In the genomic region with DNA sequence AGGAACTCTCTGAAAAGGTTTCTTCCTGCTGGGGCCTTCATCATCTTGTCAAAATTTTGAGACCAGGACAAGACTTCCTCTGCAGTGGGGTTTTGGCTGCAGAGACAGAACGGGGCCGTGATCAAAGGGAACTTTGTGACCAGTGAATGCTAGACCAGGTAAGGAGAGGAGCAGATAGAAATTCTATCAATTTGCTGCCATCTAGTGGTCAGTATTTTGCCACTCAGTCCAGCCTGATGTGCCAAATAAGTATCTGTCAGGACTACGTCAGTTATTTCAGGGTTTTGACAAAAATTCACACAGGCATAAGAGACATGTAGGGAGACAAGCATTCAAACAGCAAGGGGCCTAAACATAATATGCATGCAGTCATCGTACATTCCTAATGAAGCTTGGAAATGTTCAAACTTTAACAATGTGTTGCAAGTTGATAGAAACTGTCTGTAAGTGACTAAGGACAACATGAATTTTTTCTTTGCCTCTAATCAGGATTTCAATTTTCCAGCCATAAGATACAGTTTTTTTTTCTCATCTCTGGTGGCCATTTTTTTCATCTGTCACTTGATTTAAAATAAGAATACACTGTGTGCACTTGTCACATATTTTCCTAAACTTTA, we compare ENCODE assay signal across 8 cellular contexts. TPM values are rescaled to one million over a fixed set of nuclear protein-coding genes. Genes with fewer than 3 reads are reported as not detected.
A peak's percentile ranks its signal among the peaks of the same experiment; 100 is the strongest.
DNase-seq lines count a peak whose midpoint lies in the region; ATAC-seq, FAIRE-seq and TF ChIP-seq lines count a peak whose summit lies in the region.

No MANE protein-coding gene starts in this region.

- H3K4me3 Mint-ChIP-seq in activated B cell treated with CpG ODN at 0.5 μM for 24 hours = no peak overlapping the region

- no peaks in the 10 kb centered on the region for H3K27me3 ChIP-seq in lung (ENCODE audit: control insufficient read depth, insufficient read depth)
- no peaks in the 10 kb centered on the region for H3K27me3 ChIP-seq in testis

- peak; percentile 84 for FAIRE-seq in GM19239 (lab: Jason Lieb, UNC)

- H3K4me3 ChIP-seq in lung = no peak overlapping the region
- no peak overlapping the region for H3K4me3 ChIP-seq in testis

- no peaks in the 10 kb centered on the region for H3K9me3 Mint-ChIP-seq in activated B cell treated with CpG ODN at 0.5 μM for 24 hours

- H3K27ac ChIP-seq in lung (ENCODE audit: low read depth in 1 of 2, low read length in 1 of 2) (no peak overlapping the region), testis (no peak overlapping the region)

- POLR2A ChIA-PET in activated B cell treated with CpG ODN at 0.5 μM for 24 hours (lab: Charles Lee) = no interaction called here

- whole genome bisulfite sequencing in lung, 2 donors = 4 to 5% methylated on average over 4 of the region's 4 CpGs
- 22 to 33% methylated on average over 4 of the region's 4 CpGs for WGBS in testis, 2 donors

- no peak for TF ChIP-seq POLR2A in testis (IDR thresholded peaks at IDR 0.05)

- H3K27me3 Mint-ChIP-seq in activated B cell treated with CpG ODN at 0.5 μM for 24 hours = peaks cover 16% of the 10 kb centered on the region

- H3K9me3 ChIP-seq in lung (ENCODE audit: control insufficient read depth in 2 of 2, insufficient read depth in 1 of 2, low read length in 1 of 2) (no peaks in the 10 kb centered on the region), testis (no peaks in the 10 kb centered on the region)

- H3K4me1 ChIP-seq in lung (ENCODE audit: control insufficient read depth in 2 of 2, insufficient read depth in 2 of 2, low read length in 2 of 2) = no peaks in the 10 kb centered on the region
- H3K4me1 ChIP-seq in testis = no peaks in the 10 kb centered on the region

- peak; percentile 24 for DNase-seq in COR-L47 (lab: John Stamatoyannopoulos, UW)
- DNase-seq in GM19239 (ENCODE audit: insufficient read length, low spot score) = peak; percentile 27
- peak; percentile 53 for DNase-seq in NCI-H2196 treated with DMSO at 0.1 percent for 48 hours (lab: John Stamatoyannopoulos, UW; ENCODE audit: unreplicated experiment)
- DNase-seq in activated B cell treated with CpG ODN at 0.5 μM for 24 hours = peak; percentile 17
- DNase-seq in effector CD4-positive, alpha-beta T cell = peak; percentile 33
- peak; percentile 33 for DNase-seq in lung (ENCODE audit: low spot score)
- DNase-seq in testis = peak; percentile 46

- CTCF ChIA-PET in activated B cell treated with CpG ODN at 0.5 μM for 24 hours (lab: Charles Lee) = interaction anchor here (0.7 to 3.7 kb wide), 3 partner anchors 70 to 159 kb away, joined by 3 to 30 read pairs (median 3); no protein-coding TSS in a partner anchor

- H3K36me3 ChIP-seq in lung (ENCODE audit: control insufficient read depth in 2 of 2, insufficient read depth in 2 of 2, low read length in 2 of 2) = no peaks in the 10 kb centered on the region
- no peaks in the 10 kb centered on the region for H3K36me3 ChIP-seq in testis (ENCODE audit: low read depth, missing control alignments)

- TF ChIP-seq CTCF in activated B cell treated with CpG ODN at 0.5 μM for 24 hours (IDR thresholded peaks at IDR 0.05) = no peak
- peak; percentile 59 for TF ChIP-seq CTCF in lung (IDR thresholded peaks at IDR 0.05; ENCODE audit: control extremely low read depth, extremely low read depth)
- TF ChIP-seq CTCF in testis (IDR thresholded peaks at IDR 0.05) = peak; percentile 51 to 80 (median 69)

- H3K4me1 Mint-ChIP-seq in activated B cell treated with CpG ODN at 0.5 μM for 24 hours = peaks cover 2% of the 10 kb centered on the region

- no peak overlapping the region for H3K27ac Mint-ChIP-seq in activated B cell treated with CpG ODN at 0.5 μM for 24 hours

- ATAC-seq in HG03103 (IDR thresholded peaks at IDR 0.05; ENCODE audit: low read depth, unreplicated experiment) (peak; percentile 99), activated B cell treated with CpG ODN at 0.5 μM for 24 hours (ENCODE audit: low read depth) (peak; percentile 78), lung (ENCODE audit: insufficient read depth, low FRiP score) (peak; percentile 86)

- intact Hi-C loops in activated B cell treated with CpG ODN at 0.5 μM for 24 hours (cut with micrococcal nuclease) = loop anchor here (1.0 to 5.0 kb wide), 5 partner anchors 21 to 277 kb away; a partner anchor contains a TSS
- intact Hi-C loops in testis (cut with DNase I; ENCODE audit: low total_unique reads) = no loop called here

- no peaks in the 10 kb centered on the region for H3K36me3 Mint-ChIP-seq in activated B cell treated with CpG ODN at 0.5 μM for 24 hours (ENCODE audit: low read depth)

RNA-seq across cellular contexts. Expression of a gene that starts 22.0 kb away (rescaled TPM):
- total RNA-seq in activated B cell treated with CpG ODN at 0.5 μM for 24 hours (20.7 and 21.3 TPM in 2 replicates), lung (10 to 100 TPM; 13.9 to 16.3 TPM), testis (10 to 100 TPM; 10.7 to 19.4 TPM)
- polyA plus RNA-seq in lung (10 to 100 TPM in 1 of 2 donors, 1 to 10 TPM in 1; 9.4 to 10.9 TPM), testis (ENCODE audit: insufficient read depth, low read depth, low replicate concordance) (18.4 TPM)

RNA-seq across cellular contexts. Expression of a gene that starts 41.7 kb away (rescaled TPM):
- total RNA-seq in activated B cell treated with CpG ODN at 0.5 μM for 24 hours (11.9 and 13.3 TPM in 2 replicates), lung (10 to 100 TPM in 1 of 2 donors, 1 to 10 TPM in 1; 4.2 to 10.5 TPM), testis (1 to 10 TPM; 6.8 to 8.3 TPM)
- polyA plus RNA-seq in lung (1 to 10 TPM; 1.8 to 2.8 TPM), testis (ENCODE audit: insufficient read depth, low read depth, low replicate concordance) (6.0 TPM)
